22 cellular contexts compared by ENCODE assay signal in genomic region chr13:49304356-49304755, GRCh38.
"Had no signal": no experiment of that assay in that cellular context is flagged by ENCODE, and none has a peak within 500 bp of the region (broad histone marks: within the 10 kb centered on the region; RNA-seq: fewer than 3 reads in every experiment).

No MANE protein-coding gene starts in this region.

- H3K4me3 ChIP-seq: heart right ventricle, lung had no signal

- H3K4me1 ChIP-seq: parathyroid adenoma had no signal

- H3K36me3 ChIP-seq: heart right ventricle, WERI-Rb-1 had no signal

- ATAC-seq: activated CD8-positive, alpha-beta T cell treated with anti-CD3 and anti-CD28 coated beads for 36 hours; activated T-cell treated with anti-CD3 and anti-CD28 coated beads, Interleukin-2, amount 50 U/mL, for 4 hours; foreskin keratinocyte; naive thymus-derived CD4-positive, alpha-beta T cell; SK-N-SH treated with all-trans-retinoic acid at 6 μM for 48 hours had no signal

- H3K27me3 ChIP-seq: foreskin keratinocyte, heart right ventricle, neutrophil had no signal

- DNase-seq: activated CD4-positive, alpha-beta T cell treated with anti-CD3 and anti-CD28 coated beads for 4 hours; activated CD8-positive, alpha-beta T cell treated with anti-CD3 and anti-CD28 coated beads for 36 hours; activated effector memory CD4-positive, alpha-beta T cell treated with Interleukin-2 at 50 U/mL for 16 hours; activated naive CD4-positive, alpha-beta T cell treated with anti-CD3 and anti-CD28 coated beads, Interleukin-2, amount 50 U/mL, for 16 hours; activated T-cell treated with anti-CD3 and anti-CD28 coated beads, Interleukin-2, amount 50 U/mL, for 4 hours; central memory CD4-positive, alpha-beta T cell; cortex of kidney; effector CD8-positive, alpha-beta T cell; foreskin keratinocyte; heart right ventricle; naive thymus-derived CD4-positive, alpha-beta T cell; retina; SHP77 treated with DMSO at 0.1 percent for 48 hours; stimulated activated CD4-positive, alpha-beta T cell treated with anti-CD3 and anti-CD28 coated beads, Interleukin-4, amount 100 ng/mL, for 24 hours; stimulated activated naive CD4-positive, alpha-beta T cell; T-helper 1 cell; T1000; WERI-Rb-1 had no signal

- H3K9me3 ChIP-seq: heart right ventricle, neutrophil had no signal

- H3K27ac ChIP-seq: foreskin keratinocyte, neutrophil, parathyroid adenoma, WERI-Rb-1 had no signal
